11 cellular contexts compared by ENCODE assay signal in the genomic region with DNA sequence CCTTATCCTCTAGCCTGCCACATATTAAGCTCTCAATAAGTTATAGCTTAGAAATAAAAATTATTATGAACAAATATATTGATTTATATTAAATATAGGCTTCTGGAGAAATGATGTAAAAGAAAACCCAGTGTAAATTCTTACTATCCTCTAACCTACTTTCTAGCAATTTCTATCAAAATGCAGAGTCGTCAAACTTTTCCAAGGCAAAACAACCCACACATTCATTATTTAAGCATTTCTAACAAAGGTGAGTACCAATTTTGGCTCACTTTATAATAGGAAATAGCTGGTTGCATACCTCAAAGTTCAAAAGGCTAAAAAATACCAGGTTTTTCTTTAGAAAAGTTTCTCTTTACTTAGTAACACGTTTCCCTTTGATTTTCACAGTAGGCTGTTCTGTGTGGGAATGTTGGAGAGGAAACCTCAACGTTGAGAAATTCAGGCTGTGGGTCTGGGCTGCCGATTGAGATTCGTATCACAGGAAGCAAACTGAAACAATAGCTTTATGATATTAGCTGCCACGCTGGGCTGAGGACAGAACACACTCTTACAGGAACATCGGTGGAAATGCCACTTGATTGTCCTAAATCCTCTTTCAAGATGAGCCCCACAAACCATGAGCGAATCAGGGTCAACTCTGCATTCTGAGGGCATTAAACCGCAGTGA. TPM values are rescaled to one million over a fixed set of nuclear protein-coding genes. Genes with fewer than 3 reads are reported as not detected.
DNase-seq lines count a peak whose midpoint lies in the region; ATAC-seq and TF ChIP-seq lines count a peak whose summit lies in the region.
"Had no signal": no experiment of that assay in that cellular context is flagged by ENCODE, and none has a peak within 500 bp of the region (broad histone marks: within the 10 kb centered on the region; RNA-seq: fewer than 3 reads in every experiment).

No MANE protein-coding gene starts in this region.

- no peak overlapping the region for H2AFZ ChIP-seq in IMR-90 (replicated peaks; ENCODE audit: low read length, poor library complexity)
- H2AFZ ChIP-seq: parathyroid adenoma had no signal

- H2BK15ac ChIP-seq in IMR-90 (ENCODE audit: low read depth, low read length) = no peak overlapping the region

- peak overlapping the region; percentile 84 for H3K4me3 Mint-ChIP-seq in activated naive CD8-positive, alpha-beta T cell treated with anti-CD3 and anti-CD28 coated beads, Interleukin-2, amount 10 ng/mL, durations not matched to agents 7 days and 5 days
- H3K4me3 Mint-ChIP-seq: mesothelial cell of epicardium had no signal

- H3K23ac ChIP-seq in IMR-90 (ENCODE audit: low read depth, low read length) = no peak overlapping the region

- H2AK5ac ChIP-seq in IMR-90 (ENCODE audit: low read depth, low read length) = no peak overlapping the region

- BruUV-seq in IMR-90 (replicated peaks; lab: Mats Ljungman, UMichigan) = TSS peak; percentile 7

- in situ Hi-C loops in IMR-90 (cut with MboI; ENCODE audit: low sequenced_read_pairs) = loop anchor here (25.0 kb wide), 1 partner anchor 338 kb away; no protein-coding TSS in a partner anchor

- TF ChIP-seq POLR2A in IMR-90 (IDR thresholded peaks at IDR 0.05; ENCODE audit: low read depth, low read length) = no peak

- peak overlapping the region; percentile 96 for H3K27ac Mint-ChIP-seq in activated naive CD8-positive, alpha-beta T cell treated with anti-CD3 and anti-CD28 coated beads, Interleukin-2, amount 10 ng/mL, durations not matched to agents 7 days and 5 days
- H3K27ac Mint-ChIP-seq: mesothelial cell of epicardium had no signal

- H3K27me3 Mint-ChIP-seq in activated naive CD8-positive, alpha-beta T cell treated with anti-CD3 and anti-CD28 coated beads, Interleukin-2, amount 10 ng/mL, durations not matched to agents 7 days and 5 days = no peaks in the 10 kb centered on the region

- H3K36me3 ChIP-seq in BLaER1 (no peaks in the 10 kb centered on the region), IMR-90 (ENCODE audit: control insufficient read depth, insufficient read depth, low read length) (peaks cover 77% of the 10 kb centered on the region), lower lobe of right lung (peaks cover 90% of the 10 kb centered on the region)

- POLR2A ChIA-PET in IMR-90 (lab: Charles Lee; ENCODE audit: unreplicated experiment) = no interaction called here
- POLR2A ChIA-PET in activated naive CD8-positive, alpha-beta T cell treated with anti-CD3 and anti-CD28 coated beads, Interleukin-2, amount 10 ng/mL, durations not matched to agents 7 days and 5 days (lab: Charles Lee) = no interaction called here

- peaks cover 10% of the 10 kb centered on the region for H3K36me3 Mint-ChIP-seq in activated naive CD8-positive, alpha-beta T cell treated with anti-CD3 and anti-CD28 coated beads, Interleukin-2, amount 10 ng/mL, durations not matched to agents 7 days and 5 days
- H3K36me3 Mint-ChIP-seq: mesothelial cell of epicardium had no signal

- H3K27ac ChIP-seq in BLaER1 (peak overlapping the region; percentile 85), IMR-90 (ENCODE audit: insufficient read depth, low read length) (no peak overlapping the region), lower lobe of right lung (peak overlapping the region; percentile 66)
- H3K27ac ChIP-seq: C4-2B had no signal

- no peak overlapping the region for H3K56ac ChIP-seq in IMR-90 (ENCODE audit: extremely low read depth, insufficient read depth, low read length)

- no peak overlapping the region for H2AK9ac ChIP-seq in IMR-90 (replicated peaks; ENCODE audit: low read depth, low read length, poor library complexity)

- no peak overlapping the region for H4K5ac ChIP-seq in IMR-90 (ENCODE audit: low read depth, low read length)

- H3K9me3 Mint-ChIP-seq in activated naive CD8-positive, alpha-beta T cell treated with anti-CD3 and anti-CD28 coated beads, Interleukin-2, amount 10 ng/mL, durations not matched to agents 7 days and 5 days = no peaks in the 10 kb centered on the region
- H3K9me3 Mint-ChIP-seq: mesothelial cell of epicardium had no signal

- H2BK5ac ChIP-seq in IMR-90 (ENCODE audit: low read depth, low read length, poor library complexity, severe bottlenecking) = no peak overlapping the region

- no peaks in the 10 kb centered on the region for H4K20me1 ChIP-seq in BLaER1
- H4K20me1 ChIP-seq in IMR-90 (ENCODE audit: insufficient read depth, low read length) = peaks cover 78% of the 10 kb centered on the region

- no peak overlapping the region for H3K18ac ChIP-seq in IMR-90 (ENCODE audit: low read depth, low read length)

- TF ChIP-seq RAD21 in IMR-90 (IDR thresholded peaks at IDR 0.05; ENCODE audit: low read length) = no peak

- no peak overlapping the region for H4K8ac ChIP-seq in IMR-90 (ENCODE audit: low read depth in 2 of 2, low read length in 2 of 2)

- no peak overlapping the region for H3K14ac ChIP-seq in IMR-90 (replicated peaks; ENCODE audit: low read depth, low read length)

- H3K9me3 ChIP-seq in BLaER1 (no peaks in the 10 kb centered on the region), IMR-90 (ENCODE audit: control insufficient read depth, insufficient read depth, low read length) (no peaks in the 10 kb centered on the region), lower lobe of right lung (no peaks in the 10 kb centered on the region)

- ATAC-seq in IMR-90 (ENCODE audit: low read depth) = no peak
- no peak for ATAC-seq in activated naive CD8-positive, alpha-beta T cell treated with anti-CD3 and anti-CD28 coated beads, Interleukin-2, amount 10 ng/mL, durations not matched to agents 7 days and 5 days (ENCODE audit: low read depth)
- ATAC-seq in lower lobe of right lung = no peak
- ATAC-seq in HG03460 (IDR thresholded peaks at IDR 0.05; ENCODE audit: unreplicated experiment) = no peak

- intact Hi-C loops in IMR-90 (cut with micrococcal nuclease) = loop anchor here (5.0 kb wide), 1 partner anchor 718 kb away; no protein-coding TSS in a partner anchor
- intact Hi-C loops in lower lobe of right lung (cut with DNase I) = no loop called here

- DNase-seq in IMR-90 (no peak), lower lobe of right lung (no peak), NAMALWA (ENCODE audit: low spot score) (no peak), COLO829 (ENCODE audit: low spot score) (no peak), RKO (ENCODE audit: low spot score) (no peak)
- DNase-seq in activated naive CD8-positive, alpha-beta T cell treated with anti-CD3 and anti-CD28 coated beads, Interleukin-2, amount 10 ng/mL, durations not matched to agents 7 days and 5 days = no peak

- peaks cover 9% of the 10 kb centered on the region for H3K9me1 ChIP-seq in IMR-90 (ENCODE audit: insufficient read depth, low read length)

- H2BK120ac ChIP-seq in IMR-90 (ENCODE audit: low read depth, low read length) = no peak overlapping the region

- H3K4me1 ChIP-seq in BLaER1 = peaks cover 93% of the 10 kb centered on the region
- H3K4me1 ChIP-seq in IMR-90 (ENCODE audit: control insufficient read depth, insufficient read depth, low read length) = no peaks in the 10 kb centered on the region; the same call in 1 of the 2 replicates
- H3K4me1 ChIP-seq in lower lobe of right lung = peaks cover 98% of the 10 kb centered on the region

- dilution Hi-C loops in IMR-90 (cut with HindIII; ENCODE audit: low sequenced_read_pairs, unreplicated experiment) = no loop called here

- 75% methylated on average over 5 of the region's 9 CpGs; no CpG with 5 or more reads in 1 of the 2 experiments for WGBS in IMR-90 (ENCODE audit: extremely low coverage in 2 of 2, insufficient read length in 1 of 2), 2 experiments

- no peak overlapping the region for H3K4ac ChIP-seq in IMR-90 (ENCODE audit: low read depth, low read length)

- TF ChIP-seq CTCF in IMR-90 (conservative IDR thresholded peaks at IDR 0.05; ENCODE audit: low read depth, low read length) (no peak), lower lobe of right lung (IDR thresholded peaks at IDR 0.05) (no peak)

- peak overlapping the region; percentile 56; the same call in 1 of the 2 replicates for H3K4me3 ChIP-seq in BLaER1
- H3K4me3 ChIP-seq in IMR-90 (ENCODE audit: insufficient read depth, low read depth, low read length) = no peak overlapping the region
- H3K4me3 ChIP-seq in lower lobe of right lung = no peak overlapping the region

- H3K27me3 ChIP-seq in BLaER1 (no peaks in the 10 kb centered on the region), IMR-90 (ENCODE audit: control insufficient read depth, insufficient read depth, low read length) (no peaks in the 10 kb centered on the region), lower lobe of right lung (ENCODE audit: low read depth) (no peaks in the 10 kb centered on the region)

- CTCF ChIA-PET in IMR-90 (lab: Yijun Ruan, JAX) = no interaction called here

- H3K9ac ChIP-seq in BLaER1 (peak overlapping the region; percentile 71; the same call in 1 of the 2 replicates), IMR-90 (ENCODE audit: low read depth, low read length) (no peak overlapping the region)
- H3K9ac ChIP-seq: parathyroid adenoma had no signal

- peaks cover 67% of the 10 kb centered on the region for H3K4me1 Mint-ChIP-seq in activated naive CD8-positive, alpha-beta T cell treated with anti-CD3 and anti-CD28 coated beads, Interleukin-2, amount 10 ng/mL, durations not matched to agents 7 days and 5 days
- H3K4me1 Mint-ChIP-seq: mesothelial cell of epicardium had no signal

- H4K91ac ChIP-seq in IMR-90 (ENCODE audit: insufficient read depth, low read depth, low read length) = no peak overlapping the region

- H3K4me2 ChIP-seq in BLaER1 (peak overlapping the region; percentile 91), IMR-90 (ENCODE audit: low read depth, low read length) (no peak overlapping the region)

- peaks cover 52 to 94% of the 10 kb centered on the region in 2 experiments; a peak in 3 of 4 replicates for H3K79me1 ChIP-seq in IMR-90 (ENCODE audit: low read depth in 1 of 2, low read length in 2 of 2)

- no peak overlapping the region for H2BK20ac ChIP-seq in IMR-90 (ENCODE audit: low read depth, low read length)

TF ChIP-seq in IMR-90, 13 proteins besides CTCF, POLR2A, EP300 and RAD21:
- TF ChIP-seq RFX5 (IDR thresholded peaks at IDR 0.05; ENCODE audit: low read depth, low read length) = no peak
- peak; percentile 52 for TF ChIP-seq MAFK (IDR thresholded peaks at IDR 0.05; ENCODE audit: low read depth, low read length)

RNA-seq across cellular contexts. Expression of gene EPAS1, which starts 53.0 kb away (rescaled TPM):
- total RNA-seq in IMR-90 (2012; rRNA removed) (21.9 and 40.7 TPM in 2 replicates), lower lobe of right lung (1,419 TPM)
- 103 and 120 TPM in 2 replicates for polyA plus RNA-seq in IMR-90 (2012; rRNA removed)
- polyA plus RNA-seq in IMR-90 (2012; cell fraction: cytosol; rRNA removed) = 117 and 156 TPM in 2 replicates
- 108 and 158 TPM in 2 replicates for polyA plus RNA-seq in IMR-90 (2012; cell fraction: nucleus; rRNA removed; ENCODE audit: low replicate concordance)
- 10 to 100 TPM; 11.7 to 13.1 TPM for total RNA-seq in activated naive CD8-positive, alpha-beta T cell treated with anti-CD3 and anti-CD28 coated beads, Interleukin-2, amount 10 ng/mL, durations not matched to agents 7 days and 5 days

Comparison
In these comparisons a context has a peak if more than half of its experiments do, and no peak if none do; other contexts are left out.
1. RNA of gene EPAS1, which starts 53.0 kb away (total RNA-seq): 1,419 TPM in lower lobe of right lung (single experiment); 21.9 to 40.7 TPM in IMR-90 and 11.7 to 13.1 TPM in activated naive CD8-positive, alpha-beta T cell treated with anti-CD3 and anti-CD28 coated beads, Interleukin-2, amount 10 ng/mL, durations not matched to agents 7 days and 5 days; every median in the first group is over 10 times any median in the second.